ENCODE assay signal across 8 cellular contexts in genomic region chr2:121649402-121649651, GRCh38. TPM values are rescaled to one million over a fixed set of nuclear protein-coding genes. Genes with fewer than 3 reads are reported as not detected.
DNase-seq lines count a peak whose midpoint lies in the region; ATAC-seq and TF ChIP-seq lines count a peak whose summit lies in the region.

Gene CLASP1, minus strand, starts transcription at chr2:121649462. Its CDS starts 43,567 bp downstream, at chr2:121605895.

- peak within 1 kb of the TSS; percentile 81 for H3K4me2 ChIP-seq in OCI-LY7 (ENCODE audit: low read length)

- H3K4me1 ChIP-seq in OCI-LY7 (ENCODE audit: insufficient read depth, low read length, poor library complexity, severe bottlenecking) (peaks cover 42% of the 10 kb centered on the region), mononuclear cell (ENCODE audit: insufficient read depth, low read length) (peaks cover 47% of the 10 kb centered on the region)

- H3K9me3 ChIP-seq in OCI-LY7 (ENCODE audit: low read length) (no peaks in the 10 kb centered on the region), mononuclear cell (ENCODE audit: low read depth, low read length) (no peaks in the 10 kb centered on the region)

- intact Hi-C loops in OCI-LY7 (cut with micrococcal nuclease; ENCODE audit: unreplicated experiment) = loop anchor here (1.0 to 5.0 kb wide), 4 partner anchors 39 to 118 kb away; no protein-coding TSS in a partner anchor

- H3K27ac ChIP-seq in OCI-LY7 (ENCODE audit: low read depth, low read length, poor library complexity, severe bottlenecking) = peak within 1 kb of the TSS; percentile 85

- no peaks in the 10 kb centered on the region for H3K9me2 ChIP-seq in OCI-LY7 (ENCODE audit: insufficient read depth, low read length)

- CTCF ChIA-PET in OCI-LY7 (lab: Charles Lee; ENCODE audit: unreplicated experiment) = no interaction called here

- no peaks in the 10 kb centered on the region for H3K36me3 ChIP-seq in OCI-LY7 (ENCODE audit: insufficient read depth, low read length)

- peak within 1 kb of the TSS; percentile 69 for H2AFZ ChIP-seq in OCI-LY7 (ENCODE audit: low read length)

- DNase-seq in COLO829 (ENCODE audit: low spot score) (peak; percentile 99), HUDEP-2 (lab: John Stamatoyannopoulos, UW; ENCODE audit: unreplicated experiment in 76 of 76) (peak in 72 of 76 experiments; percentile 14 to 96 (median 89)), OCI-LY7 (ENCODE audit: low spot score) (peak; percentile 97), activated T-cell treated with anti-CD3 and anti-CD28 coated beads for 48 hours (ENCODE audit: low read depth) (peak; percentile 93), epithelial cell of esophagus (ENCODE audit: low read depth) (peak; percentile 97)
- peak; percentile 88 to 92 for DNase-seq in stimulated activated CD8-positive, alpha-beta memory T cell treated with anti-CD3 and anti-CD28 coated beads, Interleukin-4, amount 100 ng/mL, for 4 hours (ENCODE audit: low read depth in 2 of 2, low spot score in 1 of 2)

- ATAC-seq in GM21381 (IDR thresholded peaks at IDR 0.05; ENCODE audit: unreplicated experiment) = peak; percentile 88

- H4K20me1 ChIP-seq in OCI-LY7 (ENCODE audit: insufficient read depth, low read length) = peaks cover 5% of the 10 kb centered on the region; the same call in 1 of the 2 replicates

- POLR2A ChIA-PET in OCI-LY7 (lab: Charles Lee) = interaction anchor here (0.6 to 7.2 kb wide), 9 partner anchors 9 to 290 kb away, joined by 3 to 55 read pairs (median 4); partner anchors contain the start of gene RNU4ATAC

- no TSS peak for BruUV-seq in OCI-LY7 (replicated peaks; lab: Mats Ljungman, UMichigan)

- H3K4me3 ChIP-seq in OCI-LY7 (ENCODE audit: low read depth, low read length, poor library complexity, severe bottlenecking) = peak within 1 kb of the TSS; percentile 90
- peak within 1 kb of the TSS; percentile 88 for H3K4me3 ChIP-seq in epithelial cell of esophagus (ENCODE audit: low read length)
- H3K4me3 ChIP-seq in mononuclear cell (ENCODE audit: low read length) = peak within 1 kb of the TSS; percentile 85

- H3K27me3 ChIP-seq in mononuclear cell (ENCODE audit: insufficient read depth, low read length) = no peaks in the 10 kb centered on the region

- peaks cover 64% of the 10 kb centered on the region for H3K79me2 ChIP-seq in OCI-LY7 (ENCODE audit: insufficient read depth, low read depth, low read length)

- no peak for TF ChIP-seq CTCF in OCI-LY7 (conservative IDR thresholded peaks at IDR 0.05; ENCODE audit: low read length)
- no peak for TF ChIP-seq CTCF in epithelial cell of esophagus (IDR thresholded peaks at IDR 0.05; ENCODE audit: insufficient read depth, low read depth, low read length, missing control alignments)

RNA-seq across cellular contexts. Expression of gene CLASP1, which starts in this region (rescaled TPM):
- total RNA-seq in OCI-LY7 (2014; rRNA removed; shearing (Covaris generic)) = 32.6 and 33.8 TPM in 2 replicates
- total RNA-seq in OCI-LY7 (2022) = 65.4 and 72.4 TPM in 2 replicates
- total RNA-seq in mononuclear cell = 74.6 TPM

Comparison
In these comparisons a context has a peak if more than half of its experiments do, and no peak if none do; other contexts are left out.
1. Peak in every context shown above with its lines: DNase-seq, ATAC-seq, H3K4me3 ChIP-seq and H3K27ac ChIP-seq.